In genomic region chr3:72763751-72764440, GRCh38 we compare ENCODE assay signal across 16 cellular contexts.
"Had no signal": no experiment of that assay in that cellular context is flagged by ENCODE, and none has a peak within 500 bp of the region (broad histone marks: within the 10 kb centered on the region; RNA-seq: fewer than 3 reads in every experiment).

No MANE protein-coding gene starts in this region.

- H3K27me3 Mint-ChIP-seq: central memory CD8-positive, alpha-beta T cell; effector memory CD8-positive, alpha-beta T cell had no signal

- H3K9me3 Mint-ChIP-seq: activated T-helper 1 cell treated with anti-CD3 and anti-CD28 coated beads, Interleukin-12 subunit alpha, Interleukin-12 subunit beta, Interleukin-2, Interleukin-4 antibody, amounts not matched to agents 30 ng/mL and 10 ng/mL and 1 ng/mL, durations not matched to agents 14 hours and 24 hours and 36 hours; central memory CD8-positive, alpha-beta T cell; effector memory CD8-positive, alpha-beta T cell; nephron; stimulated activated naive B cell treated with anti-CD40 and anti-IgM and Interleukin-4, amounts not matched to agents 10 μg/mL and 1 μg/mL and 100 μg/mL, for 72 hours had no signal

- H3K27me3 ChIP-seq: body of pancreas, right lobe of liver, spleen, transverse colon had no signal

- ATAC-seq: activated CD8-positive, alpha-beta T cell treated with anti-CD3 and anti-CD28 coated beads, Interleukin-2, amount 10 ng/mL, durations not matched to agents 7 days and 5 days; body of pancreas; effector memory CD8-positive, alpha-beta T cell; mucosa of descending colon; right lobe of liver; stimulated activated naive B cell treated with anti-CD40 and anti-IgM and Interleukin-4, amounts not matched to agents 10 μg/mL and 1 μg/mL and 100 μg/mL, for 72 hours had no signal

- H3K36me3 ChIP-seq: prostate gland, right lobe of liver had no signal

- H3K27ac Mint-ChIP-seq: activated CD8-positive, alpha-beta T cell treated with anti-CD3 and anti-CD28 coated beads, Interleukin-2, amount 10 ng/mL, durations not matched to agents 7 days and 5 days; activated T-helper 1 cell treated with anti-CD3 and anti-CD28 coated beads, Interleukin-12 subunit alpha, Interleukin-12 subunit beta, Interleukin-2, Interleukin-4 antibody, amounts not matched to agents 30 ng/mL and 10 ng/mL and 1 ng/mL, durations not matched to agents 14 hours and 24 hours and 36 hours; stimulated activated naive B cell treated with anti-CD40 and anti-IgM and Interleukin-4, amounts not matched to agents 10 μg/mL and 1 μg/mL and 100 μg/mL, for 72 hours had no signal

- H3K9me3 ChIP-seq: body of pancreas, mucosa of descending colon, prostate gland, right lobe of liver, spleen, transverse colon had no signal

- H3K4me1 ChIP-seq: body of pancreas, right lobe of liver, spleen had no signal

- DNase-seq: activated CD4-positive, alpha-beta T cell treated with anti-CD3 and anti-CD28 coated beads for 48 hours; activated CD8-positive, alpha-beta T cell treated with anti-CD3 and anti-CD28 coated beads, Interleukin-2, amount 10 ng/mL, durations not matched to agents 7 days and 5 days; activated naive CD4-positive, alpha-beta T cell; body of pancreas; effector memory CD8-positive, alpha-beta T cell; left cardiac atrium; mucosa of descending colon; right lobe of liver; spleen; stimulated activated CD4-positive, alpha-beta T cell treated with anti-CD3 and anti-CD28 coated beads, Interleukin-1b, Interleukin-23, amount 100 ng/mL, for 48 hours; stimulated activated naive B cell treated with anti-CD40 and anti-IgM and Interleukin-4, amounts not matched to agents 10 μg/mL and 1 μg/mL and 100 μg/mL, for 72 hours; transverse colon had no signal

- H3K4me3 ChIP-seq: body of pancreas, mucosa of descending colon, prostate gland, right lobe of liver, spleen, transverse colon had no signal

- H3K4me1 Mint-ChIP-seq: central memory CD8-positive, alpha-beta T cell had no signal

- H3K27ac ChIP-seq: body of pancreas, right lobe of liver, spleen, transverse colon had no signal

- H3K4me3 Mint-ChIP-seq: activated CD8-positive, alpha-beta T cell treated with anti-CD3 and anti-CD28 coated beads, Interleukin-2, amount 10 ng/mL, durations not matched to agents 7 days and 5 days; activated T-helper 1 cell treated with anti-CD3 and anti-CD28 coated beads, Interleukin-12 subunit alpha, Interleukin-12 subunit beta, Interleukin-2, Interleukin-4 antibody, amounts not matched to agents 30 ng/mL and 10 ng/mL and 1 ng/mL, durations not matched to agents 14 hours and 24 hours and 36 hours; central memory CD8-positive, alpha-beta T cell; effector memory CD8-positive, alpha-beta T cell; nephron; stimulated activated naive B cell treated with anti-CD40 and anti-IgM and Interleukin-4, amounts not matched to agents 10 μg/mL and 1 μg/mL and 100 μg/mL, for 72 hours had no signal
